In genomic region chr1:47229031-47229831, GRCh38 we compare ENCODE assay signal across 1 cellular context.
TF ChIP-seq lines count a peak whose summit lies in the region.

No MANE protein-coding gene starts in this region.

TF ChIP-seq in K562, 482 proteins besides CTCF, POLR2A, EP300 and RAD21 (continues in another document):
- peak; percentile 68 for TF ChIP-seq CBFA2T3 (IDR thresholded peaks at IDR 0.05)
- TF ChIP-seq CXXC5 (CRISPR knock-in tag; IDR thresholded peaks at IDR 0.05) = peak; percentile 63
- TF ChIP-seq KLF6 (CRISPR knock-in tag; IDR thresholded peaks at IDR 0.05; ENCODE audit: borderline replicate concordance) = peak; percentile 61; the same call in 1 of the 2 replicates
- TF ChIP-seq LARP7 (IDR thresholded peaks at IDR 0.05) = 0 out of 2 replicates have a peak, but pooled peaks have one; percentile 15
- TF ChIP-seq RBM39 (optimal IDR thresholded peaks at IDR 0.05; ENCODE audit: low read depth, low read length) = peak; percentile 29
- TF ChIP-seq MAFF (IDR thresholded peaks at IDR 0.05; ENCODE audit: low read length) = 0 out of 2 replicates have a peak, but pooled peaks have one; percentile 3
- peak; percentile 76; the same call in 1 of the 2 replicates for TF ChIP-seq OTX1 (CRISPR knock-in tag; IDR thresholded peaks at IDR 0.05)
- TF ChIP-seq, protein P1, sequence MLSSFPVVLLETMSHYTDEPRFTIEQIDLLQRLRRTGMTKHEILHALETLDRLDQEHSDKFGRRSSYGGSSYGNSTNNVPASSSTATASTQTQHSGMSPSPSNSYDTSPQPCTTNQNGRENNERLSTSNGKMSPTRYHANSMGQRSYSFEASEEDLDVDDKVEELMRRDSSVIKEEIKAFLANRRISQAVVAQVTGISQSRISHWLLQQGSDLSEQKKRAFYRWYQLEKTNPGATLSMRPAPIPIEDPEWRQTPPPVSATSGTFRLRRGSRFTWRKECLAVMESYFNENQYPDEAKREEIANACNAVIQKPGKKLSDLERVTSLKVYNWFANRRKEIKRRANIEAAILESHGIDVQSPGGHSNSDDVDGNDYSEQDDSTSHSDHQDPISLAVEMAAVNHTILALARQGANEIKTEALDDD (IDR thresholded peaks at IDR 0.05) = no peak
- peak; percentile 8; the same call in 1 of the 2 replicates for TF ChIP-seq ZNF830 (CRISPR knock-in tag; IDR thresholded peaks at IDR 0.05)
- 0 out of 2 replicates have a peak, but pooled peaks have one; percentile 8 for TF ChIP-seq MTA2 (IDR thresholded peaks at IDR 0.05; ENCODE audit: low read depth)
- no peak for TF ChIP-seq BRCA1 (IDR thresholded peaks at IDR 0.05)
- no peak for TF ChIP-seq BRCA1 (CRISPR knock-in tag; IDR thresholded peaks at IDR 0.05)
- no peak for TF ChIP-seq ZNF175 (CRISPR knock-in tag; IDR thresholded peaks at IDR 0.05; ENCODE audit: low read depth)
- peak in 1 of 2 experiments; percentile 37; a peak in 2 of 4 replicates for TF ChIP-seq TRIM24 (IDR thresholded peaks at IDR 0.05)
- peak; percentile 15; the same call in 1 of the 2 replicates for TF ChIP-seq SOX6 (IDR thresholded peaks at IDR 0.05)
- peak; percentile 54; the same call in 1 of the 2 replicates for TF ChIP-seq SMARCE1 (IDR thresholded peaks at IDR 0.05)
- TF ChIP-seq ZFX (CRISPR knock-in tag; IDR thresholded peaks at IDR 0.05) = 0 out of 2 replicates have a peak, but pooled peaks have one; percentile 61
- peak; percentile 74 for TF ChIP-seq GABPB1 (CRISPR knock-in tag; IDR thresholded peaks at IDR 0.05)
- peak; percentile 15 for TF ChIP-seq TAF1 (IDR thresholded peaks at IDR 0.05; ENCODE audit: control insufficient read depth, extremely low read depth, insufficient read depth, low read length, severe bottlenecking)
- TF ChIP-seq GTF2E2 (tag; IDR thresholded peaks at IDR 0.05) = peak; percentile 43; the same call in 1 of the 2 replicates
- TF ChIP-seq SNRNP70 (optimal IDR thresholded peaks at IDR 0.05; ENCODE audit: low read depth, low read length) = peak; percentile 18
- TF ChIP-seq PHF8 (IDR thresholded peaks at IDR 0.05; ENCODE audit: borderline replicate concordance, low read length) = peak; percentile 42; the same call in 1 of the 2 replicates
- no peak for TF ChIP-seq ZNF239 (CRISPR knock-in tag; IDR thresholded peaks at IDR 0.05)
- TF ChIP-seq GATA2 (CRISPR knock-in tag; IDR thresholded peaks at IDR 0.05) = no peak
- TF ChIP-seq RBM15 (IDR thresholded peaks at IDR 0.05; ENCODE audit: insufficient read depth, low read length) = no peak
- no peak for TF ChIP-seq MYNN (IDR thresholded peaks at IDR 0.05)
- no peak for TF ChIP-seq MYNN (CRISPR knock-in tag; IDR thresholded peaks at IDR 0.05)
- TF ChIP-seq ARID1B (IDR thresholded peaks at IDR 0.05) = peak; percentile 73
- peak; percentile 50 for TF ChIP-seq HNRNPLL (IDR thresholded peaks at IDR 0.05; ENCODE audit: low read depth, low read length, poor library complexity, severe bottlenecking)
- TF ChIP-seq ZBTB9 (CRISPR knock-in tag; IDR thresholded peaks at IDR 0.05) = no peak
- no peak for TF ChIP-seq BDP1 (IDR thresholded peaks at IDR 0.05; ENCODE audit: insufficient read depth, insufficient read length)
- TF ChIP-seq DMBX1 (CRISPR knock-in tag; IDR thresholded peaks at IDR 0.05; ENCODE audit: borderline replicate concordance) = 0 out of 2 replicates have a peak, but pooled peaks have one; percentile 28
- TF ChIP-seq NFIC (IDR thresholded peaks at IDR 0.05) = peak; percentile 36; the same call in 1 of the 2 replicates
- peak; percentile 64 for TF ChIP-seq GABPA (tag; conservative IDR thresholded peaks at IDR 0.05; ENCODE audit: low read depth)
- no peak for TF ChIP-seq IFI16 (CRISPR knock-in tag; IDR thresholded peaks at IDR 0.05)
- TF ChIP-seq ZZZ3 (IDR thresholded peaks at IDR 0.05) = peak; percentile 78
- 0 out of 2 replicates have a peak, but pooled peaks have one; percentile 30 for TF ChIP-seq ZBTB43 (CRISPR knock-in tag; IDR thresholded peaks at IDR 0.05)
- TF ChIP-seq LCOR (CRISPR knock-in tag; IDR thresholded peaks at IDR 0.05) = peak; percentile 59; the same call in 1 of the 2 replicates
- no peak for TF ChIP-seq CBFB (CRISPR knock-in tag; IDR thresholded peaks at IDR 0.05)
- TF ChIP-seq NCOR1 (IDR thresholded peaks at IDR 0.05) = peak; percentile 71
- 0 out of 2 replicates have a peak, but pooled peaks have one; percentile 11 for TF ChIP-seq ELF2 (CRISPR knock-in tag; IDR thresholded peaks at IDR 0.05)
- TF ChIP-seq FOXM1 (IDR thresholded peaks at IDR 0.05; ENCODE audit: low read depth) = 0 out of 2 replicates have a peak, but pooled peaks have one; percentile 3
- TF ChIP-seq FOXM1 (CRISPR knock-in tag; IDR thresholded peaks at IDR 0.05; ENCODE audit: low read depth) = no peak
- peak; percentile 46 for TF ChIP-seq SAP30 (IDR thresholded peaks at IDR 0.05; ENCODE audit: borderline replicate concordance, insufficient read depth, low read depth, low read length, poor library complexity, severe bottlenecking)
- TF ChIP-seq NCOA1 (IDR thresholded peaks at IDR 0.05; ENCODE audit: low read depth) = 0 out of 2 replicates have a peak, but pooled peaks have one; percentile 42
- TF ChIP-seq NFRKB (IDR thresholded peaks at IDR 0.05; ENCODE audit: low read depth) = peak; percentile 63; the same call in 1 of the 2 replicates
- peak; percentile 69; the same call in 1 of the 2 replicates for TF ChIP-seq GATAD2B (IDR thresholded peaks at IDR 0.05; ENCODE audit: borderline replicate concordance)
- peak; percentile 45; the same call in 1 of the 2 replicates for TF ChIP-seq TFAP4 (CRISPR knock-in tag; IDR thresholded peaks at IDR 0.05; ENCODE audit: borderline replicate concordance)
- TF ChIP-seq, protein P2, sequence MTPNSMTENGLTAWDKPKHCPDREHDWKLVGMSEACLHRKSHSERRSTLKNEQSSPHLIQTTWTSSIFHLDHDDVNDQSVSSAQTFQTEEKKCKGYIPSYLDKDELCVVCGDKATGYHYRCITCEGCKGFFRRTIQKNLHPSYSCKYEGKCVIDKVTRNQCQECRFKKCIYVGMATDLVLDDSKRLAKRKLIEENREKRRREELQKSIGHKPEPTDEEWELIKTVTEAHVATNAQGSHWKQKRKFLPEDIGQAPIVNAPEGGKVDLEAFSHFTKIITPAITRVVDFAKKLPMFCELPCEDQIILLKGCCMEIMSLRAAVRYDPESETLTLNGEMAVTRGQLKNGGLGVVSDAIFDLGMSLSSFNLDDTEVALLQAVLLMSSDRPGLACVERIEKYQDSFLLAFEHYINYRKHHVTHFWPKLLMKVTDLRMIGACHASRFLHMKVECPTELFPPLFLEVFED (CRISPR knock-in tag; conservative IDR thresholded peaks at IDR 0.05) = peak; percentile 57; the same call in 1 of the 2 replicates
- TF ChIP-seq KLF1 (tag; IDR thresholded peaks at IDR 0.05) = peak; percentile 49; the same call in 1 of the 2 replicates
- peak; percentile 62 for TF ChIP-seq RBFOX2 (IDR thresholded peaks at IDR 0.05; ENCODE audit: low read depth, low read length)
- TF ChIP-seq ZNF24 (IDR thresholded peaks at IDR 0.05) = no peak
- TF ChIP-seq XRCC5 (IDR thresholded peaks at IDR 0.05; ENCODE audit: low read depth, low read length) = 0 out of 2 replicates have a peak, but pooled peaks have one; percentile 57
- peak; percentile 86 for TF ChIP-seq CHD1 (IDR thresholded peaks at IDR 0.05; ENCODE audit: low read length)
- TF ChIP-seq, protein P3, sequence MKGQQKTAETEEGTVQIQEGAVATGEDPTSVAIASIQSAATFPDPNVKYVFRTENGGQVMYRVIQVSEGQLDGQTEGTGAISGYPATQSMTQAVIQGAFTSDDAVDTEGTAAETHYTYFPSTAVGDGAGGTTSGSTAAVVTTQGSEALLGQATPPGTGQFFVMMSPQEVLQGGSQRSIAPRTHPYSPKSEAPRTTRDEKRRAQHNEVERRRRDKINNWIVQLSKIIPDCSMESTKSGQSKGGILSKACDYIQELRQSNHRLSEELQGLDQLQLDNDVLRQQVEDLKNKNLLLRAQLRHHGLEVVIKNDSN (CRISPR knock-in tag; IDR thresholded peaks at IDR 0.05) = 0 out of 2 replicates have a peak, but pooled peaks have one; percentile 1
- 0 out of 2 replicates have a peak, but pooled peaks have one; percentile 53 for TF ChIP-seq ZNF444 (CRISPR knock-in tag; IDR thresholded peaks at IDR 0.05)
- TF ChIP-seq, protein P4, sequence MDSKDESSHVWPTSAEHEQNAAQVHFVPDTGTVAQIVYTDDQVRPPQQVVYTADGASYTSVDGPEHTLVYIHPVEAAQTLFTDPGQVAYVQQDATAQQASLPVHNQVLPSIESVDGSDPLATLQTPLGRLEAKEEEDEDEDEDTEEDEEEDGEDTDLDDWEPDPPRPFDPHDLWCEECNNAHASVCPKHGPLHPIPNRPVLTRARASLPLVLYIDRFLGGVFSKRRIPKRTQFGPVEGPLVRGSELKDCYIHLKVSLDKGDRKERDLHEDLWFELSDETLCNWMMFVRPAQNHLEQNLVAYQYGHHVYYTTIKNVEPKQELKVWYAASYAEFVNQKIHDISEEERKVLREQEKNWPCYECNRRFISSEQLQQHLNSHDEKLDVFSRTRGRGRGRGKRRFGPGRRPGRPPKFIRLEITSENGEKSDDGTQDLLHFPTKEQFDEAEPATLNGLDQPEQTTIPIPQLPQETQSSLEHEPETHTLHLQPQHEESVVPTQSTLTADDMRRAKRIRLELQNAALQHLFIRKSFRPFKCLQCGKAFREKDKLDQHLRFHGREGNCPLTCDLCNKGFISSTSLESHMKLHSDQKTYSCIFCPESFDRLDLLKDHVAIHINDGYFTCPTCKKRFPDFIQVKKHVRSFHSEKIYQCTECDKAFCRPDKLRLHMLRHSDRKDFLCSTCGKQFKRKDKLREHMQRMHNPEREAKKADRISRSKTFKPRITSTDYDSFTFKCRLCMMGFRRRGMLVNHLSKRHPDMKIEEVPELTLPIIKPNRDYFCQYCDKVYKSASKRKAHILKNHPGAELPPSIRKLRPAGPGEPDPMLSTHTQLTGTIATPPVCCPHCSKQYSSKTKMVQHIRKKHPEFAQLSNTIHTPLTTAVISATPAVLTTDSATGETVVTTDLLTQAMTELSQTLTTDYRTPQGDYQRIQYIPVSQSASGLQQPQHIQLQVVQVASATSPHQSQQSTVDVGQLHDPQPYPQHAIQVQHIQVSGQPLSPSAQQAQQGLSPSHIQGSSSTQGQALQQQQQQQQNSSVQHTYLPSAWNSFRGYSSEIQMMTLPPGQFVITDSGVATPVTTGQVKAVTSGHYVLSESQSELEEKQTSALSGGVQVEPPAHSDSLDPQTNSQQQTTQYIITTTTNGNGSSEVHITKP (IDR thresholded peaks at IDR 0.05; ENCODE audit: partially characterized antibody) = peak; percentile 89
- peak; percentile 34; the same call in 1 of the 2 replicates for TF ChIP-seq FOXK1 (CRISPR knock-in tag; IDR thresholded peaks at IDR 0.05; ENCODE audit: borderline replicate concordance)
- TF ChIP-seq ZFPM2 (CRISPR knock-in tag; IDR thresholded peaks at IDR 0.05) = no peak
- no peak for TF ChIP-seq TCFL5 (CRISPR knock-in tag; conservative IDR thresholded peaks at IDR 0.05)
- 0 out of 2 replicates have a peak, but pooled peaks have one; percentile 26 for TF ChIP-seq GATAD2A (IDR thresholded peaks at IDR 0.05)
- TF ChIP-seq MBD2 (IDR thresholded peaks at IDR 0.05; ENCODE audit: borderline replicate concordance, low read depth) = 0 out of 2 replicates have a peak, but pooled peaks have one; percentile 32
- peak; percentile 54 for TF ChIP-seq TCF3 (CRISPR knock-in tag; IDR thresholded peaks at IDR 0.05)
- TF ChIP-seq THAP12 (CRISPR knock-in tag; IDR thresholded peaks at IDR 0.05) = peak; percentile 49; the same call in 1 of the 2 replicates
- no peak for TF ChIP-seq ZC3H11A (IDR thresholded peaks at IDR 0.05; ENCODE audit: low read depth, low read length)
- no peak for TF ChIP-seq KDM4B (IDR thresholded peaks at IDR 0.05; ENCODE audit: borderline replicate concordance in 2 of 2, low read depth in 1 of 2)
- TF ChIP-seq ZBTB17 (CRISPR knock-in tag; IDR thresholded peaks at IDR 0.05) = 0 out of 2 replicates have a peak, but pooled peaks have one; percentile 34
- TF ChIP-seq MAZ (CRISPR knock-in tag; conservative IDR thresholded peaks at IDR 0.05 in 1 of 2, IDR thresholded peaks at IDR 0.05 in 1 of 2) = no peak
